ENCODE assay signal across 8 cellular contexts in the genomic region with DNA sequence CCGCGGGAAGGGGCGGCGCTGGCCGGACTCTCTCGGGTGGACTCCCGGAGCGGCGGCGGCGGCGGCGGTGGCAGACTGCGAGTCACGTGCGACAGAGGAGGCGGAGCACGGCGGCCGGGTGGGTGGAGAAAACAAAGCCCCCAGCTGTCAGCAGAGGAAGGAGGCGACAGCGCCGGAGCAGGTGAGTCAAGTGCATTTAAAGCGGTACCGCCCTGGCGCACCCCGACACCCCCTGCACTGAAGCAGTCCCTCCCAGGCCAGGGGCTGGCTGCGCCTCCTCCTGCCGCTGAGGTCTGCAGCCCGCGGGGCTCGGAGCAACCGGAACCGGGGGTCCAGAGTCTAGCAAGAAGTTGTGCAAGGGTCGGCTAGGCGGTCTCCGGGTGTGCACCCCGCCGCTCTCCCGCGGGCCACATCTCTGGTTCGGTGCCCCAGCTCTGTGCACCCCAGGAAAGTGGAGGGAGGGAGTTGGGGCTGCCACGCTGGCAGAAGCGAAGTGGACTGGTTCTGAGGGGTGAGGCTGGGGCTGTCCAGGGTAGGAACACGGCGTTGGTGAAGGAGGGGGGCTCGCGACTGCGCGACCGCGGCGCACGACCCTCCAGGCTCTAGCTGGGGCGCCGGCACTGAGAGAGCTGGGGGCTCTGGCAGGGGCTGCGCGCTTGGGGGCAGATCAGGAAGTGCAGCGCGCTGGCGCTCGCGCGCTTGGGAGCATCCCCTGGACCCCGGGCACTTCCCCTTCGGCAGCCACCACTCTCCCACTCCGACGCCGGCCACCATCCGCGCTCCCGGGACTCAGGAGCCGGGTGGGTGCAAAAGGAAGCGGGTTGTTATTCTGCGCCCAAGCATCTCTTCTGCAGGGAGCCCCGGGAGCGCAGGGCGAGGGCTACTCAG.
DNase-seq lines count a peak whose midpoint lies in the region; ATAC-seq, FAIRE-seq and TF ChIP-seq lines count a peak whose summit lies in the region.

No MANE protein-coding gene starts in this region.

- DNase-seq in GM13977 (ENCODE audit: low spot score) (peak; percentile 73), NCI-H187 (lab: John Stamatoyannopoulos, UW) (peak; percentile 27 to 50), mammary epithelial cell (no peak), keratinocyte (ENCODE audit: low read depth, low spot score) (no peak), NCI-H446 treated with DMSO at 0.1 percent for 48 hours (lab: John Stamatoyannopoulos, UW) (no peak)
- peak; percentile 33 to 53 (median 35) for DNase-seq in stimulated activated CD4-positive, alpha-beta T cell treated with anti-CD3 and anti-CD28 coated beads, Interleukin-12 subunit alpha, Interleukin-12 subunit beta, amount 100 ng/mL, for 48 hours (ENCODE audit: low read depth in 2 of 3, low spot score in 1 of 3)

- no peak for FAIRE-seq in keratinocyte (lab: Jason Lieb, UNC)

- H3K79me2 ChIP-seq in mammary epithelial cell (ENCODE audit: insufficient read depth, low read length) (no peaks in the 10 kb centered on the region), keratinocyte (ENCODE audit: control insufficient read depth, insufficient read depth, low read length) (no peaks in the 10 kb centered on the region)

- H3K4me3 ChIP-seq in WI38 (ENCODE audit: low read depth, low read length) (peak overlapping the region; percentile 78), mammary epithelial cell (replicated peaks in 1 of 3; ENCODE audit: insufficient read depth in 1 of 3, low read depth in 2 of 3, low read length in 3 of 3) (peak overlapping the region; percentile 36 to 53 (median 52)), keratinocyte (ENCODE audit: control insufficient read depth in 2 of 3, extremely low read depth in 1 of 3, insufficient read depth in 2 of 3, low read depth in 1 of 3, low read length in 3 of 3) (peak overlapping the region; percentile 43 to 77 (median 58))

- BruUV-seq in mammary epithelial cell (replicated peaks; lab: Mats Ljungman, UMichigan) = no TSS peak

- H2AFZ ChIP-seq in mammary epithelial cell (ENCODE audit: low read depth, low read length) (peak overlapping the region; percentile 73), keratinocyte (ENCODE audit: control insufficient read depth, low read length) (peak overlapping the region; percentile 45)

- H3K4me2 ChIP-seq in mammary epithelial cell (ENCODE audit: insufficient read depth, low read depth, low read length) = peak overlapping the region; percentile 98
- H3K4me2 ChIP-seq in keratinocyte (ENCODE audit: control insufficient read depth, extremely low read depth, insufficient read depth, low read depth, low read length) = peak overlapping the region; percentile 92

- intact Hi-C loops in mammary epithelial cell (cut with micrococcal nuclease) = loop anchor here (10.0 kb wide), 2 partner anchors 272 to 368 kb away; partner anchors contain the start of gene ZNF24

- 7% methylated on average over 4 of the region's 78 CpGs for WGBS in mammary epithelial cell (ENCODE audit: low coverage, missing lambda C conversion rate)

- H3K36me3 ChIP-seq in mammary epithelial cell (ENCODE audit: insufficient read depth, low read length) = no peaks in the 10 kb centered on the region
- no peaks in the 10 kb centered on the region for H3K36me3 ChIP-seq in keratinocyte (ENCODE audit: control insufficient read depth in 2 of 2, extremely low read depth in 1 of 2, insufficient read depth in 2 of 2, low read length in 2 of 2)

- CTCF ChIA-PET in mammary epithelial cell (lab: Charles Lee; ENCODE audit: low non-redundant PET) = no interaction called here

- no peaks in the 10 kb centered on the region for H3K9me1 ChIP-seq in keratinocyte (ENCODE audit: control insufficient read depth, extremely low read depth, insufficient read depth, low read length)

- in situ Hi-C loops in GM13977 (cut with MboI; ENCODE audit: low pct_unique_long_range_greater_than_20kb, low sequenced_read_pairs, unreplicated experiment) = no loop called here
- in situ Hi-C loops in mammary epithelial cell (cut with MboI; ENCODE audit: low sequenced_read_pairs in 2 of 2) = no loop called here

- H4K20me1 ChIP-seq in mammary epithelial cell (ENCODE audit: insufficient read depth, low read length) (no peaks in the 10 kb centered on the region), keratinocyte (ENCODE audit: control insufficient read depth, extremely low read depth, insufficient read depth, low read length) (no peaks in the 10 kb centered on the region)

- no peak for TF ChIP-seq CTCF in GM13977 (IDR thresholded peaks at IDR 0.05; ENCODE audit: extremely low read depth, insufficient read depth, missing control alignments)
- no peak for TF ChIP-seq CTCF in WI38 (IDR thresholded peaks at IDR 0.05; ENCODE audit: low read depth, low read length)
- TF ChIP-seq CTCF in mammary epithelial cell (conservative IDR thresholded peaks at IDR 0.05 in 1 of 2, IDR thresholded peaks at IDR 0.05 in 1 of 2; ENCODE audit: extremely low read depth in 1 of 2, insufficient read depth in 1 of 2, low read depth in 1 of 2, low read length in 2 of 2) = no peak
- no peak for TF ChIP-seq CTCF in keratinocyte (optimal IDR thresholded peaks at IDR 0.05 in 1 of 3, IDR thresholded peaks at IDR 0.05 in 1 of 3, conservative IDR thresholded peaks at IDR 0.05 in 1 of 3; ENCODE audit: extremely low read depth in 1 of 3, insufficient read depth in 2 of 3, low read length in 3 of 3)

- no peaks in the 10 kb centered on the region for H3K9me3 ChIP-seq in mammary epithelial cell (replicated peaks; ENCODE audit: insufficient read depth, low read length)
- H3K9me3 ChIP-seq in keratinocyte (ENCODE audit: control insufficient read depth, low read depth, low read length) = no peaks in the 10 kb centered on the region

- dilution Hi-C loops in mammary epithelial cell (cut with HindIII; ENCODE audit: low sequenced_read_pairs) = no loop called here
- dilution Hi-C loops in keratinocyte (cut with MboI; ENCODE audit: extremely low pct_ligation_motif_present, low sequenced_read_pairs) = no loop called here

- ATAC-seq in HG02885 (IDR thresholded peaks at IDR 0.05; ENCODE audit: poor library complexity, unreplicated experiment) = peak; percentile 72

- peaks cover 17% of the 10 kb centered on the region for H3K27me3 ChIP-seq in mammary epithelial cell (ENCODE audit: insufficient read depth, low read length)
- H3K27me3 ChIP-seq in keratinocyte (ENCODE audit: control insufficient read depth, extremely low read depth, insufficient read depth, low read length) = peaks cover 39% of the 10 kb centered on the region

- peak overlapping the region; percentile 86 for H3K9ac ChIP-seq in mammary epithelial cell (ENCODE audit: insufficient read depth, low read length)
- peak overlapping the region; percentile 33 for H3K9ac ChIP-seq in keratinocyte (ENCODE audit: control insufficient read depth, extremely low read depth, insufficient read depth, low read length)

- H3K27ac ChIP-seq in mammary epithelial cell (ENCODE audit: insufficient read depth, low read depth, low read length) = no peak overlapping the region
- H3K27ac ChIP-seq in keratinocyte (ENCODE audit: control insufficient read depth, insufficient read depth, low read length) = no peak overlapping the region

- peaks cover 28% of the 10 kb centered on the region for H3K4me1 ChIP-seq in mammary epithelial cell (ENCODE audit: insufficient read depth, low read length)
- H3K4me1 ChIP-seq in keratinocyte (ENCODE audit: control insufficient read depth, extremely low read depth, insufficient read depth, low read length) = peaks cover 27% of the 10 kb centered on the region

Comparison
In these comparisons a context has a peak if more than half of its experiments do, and no peak if none do; other contexts are left out.
1. DNase-seq: peak in GM13977 (single experiment), NCI-H187 (2 of 2) and stimulated activated CD4-positive, alpha-beta T cell treated with anti-CD3 and anti-CD28 coated beads, Interleukin-12 subunit alpha, Interleukin-12 subunit beta, amount 100 ng/mL, for 48 hours (3 of 3); none in mammary epithelial cell (single experiment), keratinocyte (single experiment) and NCI-H446 treated with DMSO at 0.1 percent for 48 hours (single experiment).
2. Peak in every context shown above with its lines, with median percentiles within 50 percentile points of each other: H3K4me3 ChIP-seq.